ENCODE assay signal across 8 cellular contexts in genomic region chr11:61891331-61892084, GRCh38. TPM values are rescaled to one million over a fixed set of nuclear protein-coding genes. Genes with fewer than 3 reads are reported as not detected.
DNase-seq lines count a peak whose midpoint lies in the region; ATAC-seq, FAIRE-seq and TF ChIP-seq lines count a peak whose summit lies in the region.

FADS3 (minus strand) TSS chr11:61891545; CDS start chr11:61891381, 164 bp downstream.

- no peaks in the 10 kb centered on the region for H3K36me3 Mint-ChIP-seq in T-helper 1 cell treated with Interleukin-12 subunit alpha and Interleukin-12 subunit beta and Interleukin-4 antibody, amounts not matched to agents 30 μg/mL and 1 μg/mL, for 36 hours (ENCODE audit: low read depth)

- peaks cover 51% of the 10 kb centered on the region for H3K4me1 ChIP-seq in left ventricle myocardium inferior

- no peaks in the 10 kb centered on the region for H3K9me3 Mint-ChIP-seq in T-helper 1 cell treated with Interleukin-12 subunit alpha and Interleukin-12 subunit beta and Interleukin-4 antibody, amounts not matched to agents 30 μg/mL and 1 μg/mL, for 36 hours

- no peak for FAIRE-seq in H54 (lab: Jason Lieb, UNC)

- H3K27me3 ChIP-seq in left ventricle myocardium inferior (ENCODE audit: low read depth), result no peaks in the 10 kb centered on the region

- peak within 1 kb of the TSS; percentile 85 for H3K4me3 Mint-ChIP-seq in T-helper 1 cell treated with Interleukin-12 subunit alpha and Interleukin-12 subunit beta and Interleukin-4 antibody, amounts not matched to agents 30 μg/mL and 1 μg/mL, for 36 hours

- H3K36me3 ChIP-seq in left ventricle myocardium inferior, result no peaks in the 10 kb centered on the region

- TF ChIP-seq POLR2A in H54 (IDR thresholded peaks at IDR 0.05; ENCODE audit: low read depth, low read length) (peak; percentile 78), NB4 (IDR thresholded peaks at IDR 0.05; ENCODE audit: extremely low read depth, insufficient read length) (peak; percentile 25)

- intact Hi-C loops in left ventricle myocardium inferior (cut with micrococcal nuclease), result loop anchor here (10.0 kb wide), 1 partner anchor 97 kb away; the partner anchor contains the start of genes FEN1 and TMEM258
- intact Hi-C loops in posterior cingulate gyrus (cut with DNase I), result loop anchor here (1.0 to 5.0 kb wide), 2 partner anchors 74 to 93 kb away; partner anchors contain the start of gene FADS1

- peak within 1 kb of the TSS; percentile 98 for H3K27ac ChIP-seq in left ventricle myocardium inferior (replicated peaks)

- DNase-seq in EH (ENCODE audit: low read depth) (peak; percentile 91), H54 (ENCODE audit: insufficient read length, low spot score) (peak; percentile 83), NB4 (ENCODE audit: low read depth) (peak; percentile 74), anterior cingulate cortex (lab: John Stamatoyannopoulos, UW) (peak in 55 of 58 donors; percentile 17 to 92 (median 77)), left ventricle myocardium inferior (peak; percentile 91), posterior cingulate gyrus (peak; percentile 68 to 97 (median 78))

- H3K4me3 ChIP-seq in NB4 (ENCODE audit: low read depth, low read length) (peak within 1 kb of the TSS; percentile 53), left ventricle myocardium inferior (peak within 1 kb of the TSS; percentile 98)

- ATAC-seq in GM19452 (IDR thresholded peaks at IDR 0.05; ENCODE audit: unreplicated experiment), result no peak

- H3K4me1 Mint-ChIP-seq in T-helper 1 cell treated with Interleukin-12 subunit alpha and Interleukin-12 subunit beta and Interleukin-4 antibody, amounts not matched to agents 30 μg/mL and 1 μg/mL, for 36 hours (ENCODE audit: low read depth), result peaks cover 4% of the 10 kb centered on the region

- H3K9me3 ChIP-seq in left ventricle myocardium inferior (replicated peaks), result no peaks in the 10 kb centered on the region

- H3K27ac Mint-ChIP-seq in T-helper 1 cell treated with Interleukin-12 subunit alpha and Interleukin-12 subunit beta and Interleukin-4 antibody, amounts not matched to agents 30 μg/mL and 1 μg/mL, for 36 hours, result no peak within 1 kb of the TSS

- no peaks in the 10 kb centered on the region for H3K27me3 Mint-ChIP-seq in T-helper 1 cell treated with Interleukin-12 subunit alpha and Interleukin-12 subunit beta and Interleukin-4 antibody, amounts not matched to agents 30 μg/mL and 1 μg/mL, for 36 hours (ENCODE audit: low read depth)

- TF ChIP-seq CTCF in NB4 (IDR thresholded peaks at IDR 0.05; ENCODE audit: low read depth, low read length), result no peak
- TF ChIP-seq CTCF in left ventricle myocardium inferior (IDR thresholded peaks at IDR 0.05; ENCODE audit: borderline replicate concordance), result peak; percentile 7

RNA-seq across cellular contexts. Expression of gene FADS3, which starts in this region (rescaled TPM):
- total RNA-seq in left ventricle myocardium inferior, result 65.5 TPM
